Comparison of ENCODE assay signal across 10 cellular contexts in genomic region chr19:10863107-10863700, GRCh38. TPM values are rescaled to one million over a fixed set of nuclear protein-coding genes. Genes with fewer than 3 reads are reported as not detected.
A peak's percentile ranks its signal among the peaks of the same experiment; 100 is the strongest.
DNase-seq lines count a peak whose midpoint lies in the region; ATAC-seq, FAIRE-seq and TF ChIP-seq lines count a peak whose summit lies in the region.
"Had no signal": no experiment of that assay in that cellular context is flagged by ENCODE, and none has a peak within 500 bp of the region (broad histone marks: within the 10 kb centered on the region; RNA-seq: fewer than 3 reads in every experiment).

No MANE protein-coding gene starts in this region.

- H3K27me3 Mint-ChIP-seq in activated CD4-positive, alpha-beta T cell treated with anti-CD3 and anti-CD28 coated beads, Interleukin-2, amount 10 ng/mL, durations not matched to agents 24 days and 14 days, result no peaks in the 10 kb centered on the region
- no peaks in the 10 kb centered on the region for H3K27me3 Mint-ChIP-seq in astrocyte (ENCODE audit: low read depth, unreplicated experiment)

- H3K4me1 Mint-ChIP-seq in activated CD4-positive, alpha-beta T cell treated with anti-CD3 and anti-CD28 coated beads, Interleukin-2, amount 10 ng/mL, durations not matched to agents 24 days and 14 days, result peaks cover 20% of the 10 kb centered on the region
- H3K4me1 Mint-ChIP-seq in astrocyte (ENCODE audit: low read depth, unreplicated experiment), result peaks cover 6% of the 10 kb centered on the region

- no peaks in the 10 kb centered on the region for H4K20me1 ChIP-seq in astrocyte (ENCODE audit: insufficient read depth, low read length)

- ATAC-seq in HG02623 (IDR thresholded peaks at IDR 0.05; ENCODE audit: unreplicated experiment), result no peak
- ATAC-seq in GM21360 (IDR thresholded peaks at IDR 0.05; ENCODE audit: unreplicated experiment), result no peak

- peak overlapping the region; percentile 63 for H3K4me2 ChIP-seq in astrocyte (ENCODE audit: low read length)

- H3K27me3 ChIP-seq in astrocyte (ENCODE audit: insufficient read depth, low read length), result no peaks in the 10 kb centered on the region
- H3K27me3 ChIP-seq in tibial artery, result no peaks in the 10 kb centered on the region

- no peaks in the 10 kb centered on the region for H3K4me1 ChIP-seq in astrocyte (ENCODE audit: insufficient read depth, low read length)
- peaks cover 0 to 23% (median 10%) of the 10 kb centered on the region in 4 donors for H3K4me1 ChIP-seq in tibial artery

- H3K9ac ChIP-seq in astrocyte (ENCODE audit: low read length), result peak overlapping the region; percentile 33

- peak overlapping the region; percentile 58 for H2AFZ ChIP-seq in astrocyte (ENCODE audit: low read depth, low read length)

- no peaks in the 10 kb centered on the region for H3K9me3 Mint-ChIP-seq in activated CD4-positive, alpha-beta T cell treated with anti-CD3 and anti-CD28 coated beads, Interleukin-2, amount 10 ng/mL, durations not matched to agents 24 days and 14 days
- no peaks in the 10 kb centered on the region for H3K9me3 Mint-ChIP-seq in astrocyte (ENCODE audit: unreplicated experiment)

- peaks cover 2% of the 10 kb centered on the region for H3K36me3 Mint-ChIP-seq in activated CD4-positive, alpha-beta T cell treated with anti-CD3 and anti-CD28 coated beads, Interleukin-2, amount 10 ng/mL, durations not matched to agents 24 days and 14 days (ENCODE audit: low read depth)
- peaks cover under 1% of the 10 kb centered on the region for H3K36me3 Mint-ChIP-seq in astrocyte (ENCODE audit: low read depth, unreplicated experiment)

- FAIRE-seq in astrocyte (lab: Jason Lieb, UNC), result no peak

- no peaks in the 10 kb centered on the region for H3K9me3 ChIP-seq in astrocyte (ENCODE audit: insufficient read depth, low read depth, low read length)
- no peaks in the 10 kb centered on the region for H3K9me3 ChIP-seq in tibial artery

- DNase-seq in activated CD4-positive, alpha-beta T cell treated with anti-CD3 and anti-CD28 coated beads, Interleukin-2, amount 10 ng/mL, durations not matched to agents 24 days and 14 days, result no peak
- DNase-seq in activated CD4-positive, alpha-beta T cell treated with anti-CD3 and anti-CD28 coated beads, Interleukin-2, amount 50 U/mL, for 48 hours, result no peak
- DNase-seq in astrocyte (ENCODE audit: low read depth) (peak; percentile 36), kidney tubule cell (ENCODE audit: low spot score) (peak; percentile 79), tibial artery (peak; percentile 49 to 84), NCI-H1105 (lab: John Stamatoyannopoulos, UW) (no peak)
- DNase-seq: cerebellar nuclear complex, NCI-H2107 had no signal

- intact Hi-C loops in activated CD4-positive, alpha-beta T cell treated with anti-CD3 and anti-CD28 coated beads, Interleukin-2, amount 10 ng/mL, durations not matched to agents 24 days and 14 days (cut with micrococcal nuclease), result loop anchor here (10.0 kb wide), 1 partner anchor 68 kb away; no protein-coding TSS in a partner anchor
- intact Hi-C loops in tibial artery (cut with DNase I; ENCODE audit: low total_unique reads), result no loop called here

- no peaks in the 10 kb centered on the region for H3K79me2 ChIP-seq in astrocyte (ENCODE audit: insufficient read depth, low read length)

- H3K36me3 ChIP-seq in astrocyte (ENCODE audit: insufficient read depth, low read length), result no peaks in the 10 kb centered on the region
- H3K36me3 ChIP-seq in tibial artery, result no peaks in the 10 kb centered on the region

- no peak overlapping the region for H3K4me3 Mint-ChIP-seq in activated CD4-positive, alpha-beta T cell treated with anti-CD3 and anti-CD28 coated beads, Interleukin-2, amount 10 ng/mL, durations not matched to agents 24 days and 14 days
- peak overlapping the region; percentile 46 for H3K4me3 Mint-ChIP-seq in astrocyte (ENCODE audit: unreplicated experiment)

- H3K4me3 ChIP-seq in astrocyte (ENCODE audit: insufficient read depth, low read depth, low read length) (no peak overlapping the region), tibial artery (peak overlapping the region; percentile 5 to 17)

- H3K27ac Mint-ChIP-seq in activated CD4-positive, alpha-beta T cell treated with anti-CD3 and anti-CD28 coated beads, Interleukin-2, amount 10 ng/mL, durations not matched to agents 24 days and 14 days, result peak overlapping the region; percentile 71
- peak overlapping the region; percentile 70 for H3K27ac Mint-ChIP-seq in astrocyte (ENCODE audit: unreplicated experiment)

- H3K27ac ChIP-seq in astrocyte (ENCODE audit: low read depth, low read length), result no peak overlapping the region
- peak overlapping the region; percentile 59 to 71 for H3K27ac ChIP-seq in tibial artery

- TF ChIP-seq CTCF in astrocyte (IDR thresholded peaks at IDR 0.05; ENCODE audit: insufficient read depth, low read depth, low read length) (no peak), tibial artery (IDR thresholded peaks at IDR 0.05) (no peak)

RNA-seq across cellular contexts. Expression of gene CARM1, which starts 8.1 kb away (rescaled TPM):
- total RNA-seq in activated CD4-positive, alpha-beta T cell treated with anti-CD3 and anti-CD28 coated beads, Interleukin-2, amount 10 ng/mL, durations not matched to agents 24 days and 14 days, result 92.4 and 93.7 TPM in 2 replicates
- total RNA-seq in astrocyte, result 62.6 and 62.7 TPM in 2 replicates

RNA-seq across cellular contexts. Expression of gene C19orf38, which starts 15.0 kb away (rescaled TPM):
- total RNA-seq in activated CD4-positive, alpha-beta T cell treated with anti-CD3 and anti-CD28 coated beads, Interleukin-2, amount 10 ng/mL, durations not matched to agents 24 days and 14 days, result 2.7 and 3.6 TPM in 2 replicates
- total RNA-seq in astrocyte, result 0.23 and 0.58 TPM in 2 replicates

RNA-seq across cellular contexts. Expression of gene TMED1, which starts 27.2 kb away (rescaled TPM):
- 17.6 and 22.4 TPM in 2 replicates for total RNA-seq in activated CD4-positive, alpha-beta T cell treated with anti-CD3 and anti-CD28 coated beads, Interleukin-2, amount 10 ng/mL, durations not matched to agents 24 days and 14 days
- 27.0 and 29.7 TPM in 2 replicates for total RNA-seq in astrocyte

Comparison
In these comparisons a context has a peak if more than half of its experiments do, and no peak if none do; other contexts are left out.
1. DNase-seq: peak in astrocyte (single experiment), kidney tubule cell (single experiment) and tibial artery (2 of 2); none in activated CD4-positive, alpha-beta T cell treated with anti-CD3 and anti-CD28 coated beads, Interleukin-2, amount 10 ng/mL, durations not matched to agents 24 days and 14 days (single experiment), activated CD4-positive, alpha-beta T cell treated with anti-CD3 and anti-CD28 coated beads, Interleukin-2, amount 50 U/mL, for 48 hours (0 of 2) and NCI-H1105 (single experiment).